ENCODE assay signal across 14 cellular contexts in the genomic region with DNA sequence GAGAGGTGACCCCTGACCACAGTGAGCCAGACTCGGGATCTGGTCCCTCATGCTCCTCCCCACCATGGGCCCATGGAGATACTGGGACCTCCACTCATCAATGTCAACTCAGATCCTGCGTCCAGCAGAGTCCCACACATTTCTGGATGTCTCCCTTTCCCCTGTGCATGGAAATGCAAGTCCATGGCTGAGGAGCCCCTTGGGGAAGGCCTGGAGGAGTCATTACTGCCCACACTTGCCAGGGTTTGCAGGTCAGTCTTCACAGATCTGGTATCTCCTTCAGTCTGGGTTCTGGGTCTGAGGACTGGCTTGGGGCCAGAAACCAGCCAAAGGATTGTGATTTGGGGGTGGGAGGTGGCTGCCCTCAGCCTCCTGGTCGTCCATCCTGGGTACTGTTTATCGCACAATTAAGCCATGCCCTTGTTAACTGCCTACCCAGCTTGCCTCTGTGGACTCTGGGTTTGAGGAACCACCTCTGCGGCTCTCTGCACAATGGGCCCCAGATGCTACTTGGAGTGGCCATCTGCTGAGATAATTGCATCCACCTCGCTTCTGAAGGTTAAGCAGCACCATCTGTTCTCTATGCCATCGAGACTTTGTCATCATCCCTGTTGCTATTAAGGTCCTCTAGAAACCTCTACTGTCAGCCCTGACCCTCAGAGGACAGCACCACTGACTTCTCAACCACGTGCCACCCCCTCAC. TPM values are rescaled to one million over a fixed set of nuclear protein-coding genes. Genes with fewer than 3 reads are reported as not detected.
DNase-seq lines count a peak whose midpoint lies in the region; ATAC-seq and TF ChIP-seq lines count a peak whose summit lies in the region.
"Had no signal": no experiment of that assay in that cellular context is flagged by ENCODE, and none has a peak within 500 bp of the region (broad histone marks: within the 10 kb centered on the region; RNA-seq: fewer than 3 reads in every experiment).

No MANE protein-coding gene starts in this region.

- no peaks in the 10 kb centered on the region for H3K9me3 ChIP-seq in testis
- H3K9me3 ChIP-seq: BLaER1, gastrocnemius medialis had no signal

- TF ChIP-seq POLR2A in testis (IDR thresholded peaks at IDR 0.05) = no peak
- TF ChIP-seq POLR2A in erythroblast (IDR thresholded peaks at IDR 0.05; ENCODE audit: low read length) = no peak

- no peak for ATAC-seq in HG03097 (IDR thresholded peaks at IDR 0.05; ENCODE audit: low FRiP score, unreplicated experiment)
- ATAC-seq: gastrocnemius medialis, K562 had no signal

- no peak overlapping the region for H3K27ac ChIP-seq in testis
- H3K27ac ChIP-seq: BLaER1, gastrocnemius medialis had no signal

- no peak overlapping the region for H3K4me3 ChIP-seq in testis
- H3K4me3 ChIP-seq: BLaER1, gastrocnemius medialis, K562 had no signal

- WGBS in testis, 2 donors = 91 to 95% methylated on average over 6 to 8 of the region's 8 CpGs

- H3K36me3 ChIP-seq in testis (ENCODE audit: low read depth, missing control alignments) = no peaks in the 10 kb centered on the region
- H3K36me3 ChIP-seq: BLaER1, gastrocnemius medialis had no signal

- no peaks in the 10 kb centered on the region for H3K27me3 ChIP-seq in testis
- H3K27me3 ChIP-seq: BLaER1, gastrocnemius medialis had no signal

- intact Hi-C loops in testis (cut with DNase I; ENCODE audit: low total_unique reads) = no loop called here

- TF ChIP-seq CTCF in testis (IDR thresholded peaks at IDR 0.05) = no peak

- DNase-seq in activated effector memory CD4-positive, alpha-beta T cell treated with anti-CD3 and anti-CD28 coated beads, Interleukin-2, amount 50 U/mL, for 16 hours = peak; percentile 47
- DNase-seq in activated effector memory CD4-positive, alpha-beta T cell treated with Interleukin-2 at 50 U/mL for 16 hours = no peak
- DNase-seq in NCI-H446 treated with DMSO at 0.1 percent for 48 hours (lab: John Stamatoyannopoulos, UW) (peak; percentile 53), cerebellar nuclear complex (lab: John Stamatoyannopoulos, UW) (peak; percentile 56 to 90), testis (peak; percentile 7), amniotic stem cell (lab: John Stamatoyannopoulos, UW) (no peak), erythroblast (lab: John Stamatoyannopoulos, UW) (no peak)
- DNase-seq: naive B cell, NCI-H526, small intestine had no signal

- no peaks in the 10 kb centered on the region for H3K4me1 ChIP-seq in testis

RNA-seq across cellular contexts. Expression of gene KLF13, which starts 49.9 kb away (rescaled TPM):
- total RNA-seq in testis = 10 to 100 TPM; 41.9 to 61.7 TPM
- 45.7 TPM for polyA plus RNA-seq in testis (ENCODE audit: insufficient read depth, low read depth, low replicate concordance)

Comparison
In these comparisons a context has a peak if more than half of its experiments do, and no peak if none do; other contexts are left out.
1. DNase-seq: peak in activated effector memory CD4-positive, alpha-beta T cell treated with anti-CD3 and anti-CD28 coated beads, Interleukin-2, amount 50 U/mL, for 16 hours (single experiment), NCI-H446 treated with DMSO at 0.1 percent for 48 hours (single experiment), cerebellar nuclear complex (2 of 2) and testis (single experiment); none in activated effector memory CD4-positive, alpha-beta T cell treated with Interleukin-2 at 50 U/mL for 16 hours (single experiment), amniotic stem cell (single experiment) and erythroblast (0 of 2).